ENCODE assay signal across 1 cellular context in genomic region chr1:109636201-109636952, GRCh38.
TF ChIP-seq lines count a peak whose summit lies in the region.

No MANE protein-coding gene starts in this region.

TF ChIP-seq in H1, 55 proteins besides CTCF, POLR2A, EP300 and RAD21:
- TF ChIP-seq TCF12 (IDR thresholded peaks at IDR 0.05; ENCODE audit: low read depth, low read length) (no peak), SP2 (IDR thresholded peaks at IDR 0.05; ENCODE audit: low read length) (no peak), MAFK (IDR thresholded peaks at IDR 0.05; ENCODE audit: low read depth, low read length) (peak; percentile 74; the same call in 1 of the 2 replicates), KDM4A (IDR thresholded peaks at IDR 0.05; ENCODE audit: low read depth, low read length, severe bottlenecking) (no peak), SAP30 (IDR thresholded peaks at IDR 0.05; ENCODE audit: insufficient read depth, insufficient replicate concordance, low read length) (no peak), BACH1 (IDR thresholded peaks at IDR 0.05; ENCODE audit: low read length) (0 out of 2 replicates have a peak, but pooled peaks have one; percentile 51)
